In the genomic region with DNA sequence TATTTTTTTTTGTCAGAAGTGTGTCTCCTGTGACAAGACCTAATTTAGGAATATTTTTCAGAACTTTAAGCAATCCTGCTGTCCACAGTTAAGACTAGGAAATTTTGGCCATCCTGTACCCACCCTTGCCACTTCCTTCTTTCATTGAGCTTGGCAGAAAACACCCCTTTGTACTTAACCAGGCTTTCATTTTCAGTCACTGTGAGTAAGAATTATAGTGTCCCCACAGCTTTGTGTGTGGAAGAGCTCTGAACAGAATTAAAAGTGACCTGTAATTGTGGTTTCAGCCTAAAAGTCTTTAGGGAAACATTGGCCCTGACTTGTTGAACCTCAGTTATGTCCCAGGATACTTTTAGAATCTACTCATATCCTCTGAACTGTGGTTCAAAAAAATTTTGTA, we compare ENCODE assay signal across 15 cellular contexts.
DNase-seq lines count a peak whose midpoint lies in the region; ATAC-seq and FAIRE-seq lines count a peak whose summit lies in the region.
"Had no signal": no experiment of that assay in that cellular context is flagged by ENCODE, and none has a peak within 500 bp of the region (broad histone marks: within the 10 kb centered on the region; RNA-seq: fewer than 3 reads in every experiment).

No MANE protein-coding gene starts in this region.

- no peak overlapping the region for H3K4me3 ChIP-seq in CD4-positive, alpha-beta memory T cell (ENCODE audit: low read length in 2 of 2)

- no peak overlapping the region for H3K4me3 Mint-ChIP-seq in activated naive CD8-positive, alpha-beta T cell treated with anti-CD3 and anti-CD28 coated beads, Interleukin-2, amount 10 ng/mL, durations not matched to agents 7 days and 5 days
- H3K4me3 Mint-ChIP-seq in activated naive CD8-positive, alpha-beta T cell treated with anti-CD3 and anti-CD28 coated beads for 36 hours = no peak overlapping the region
- H3K4me3 Mint-ChIP-seq in CD4-positive, alpha-beta memory T cell = no peak overlapping the region

- no peaks in the 10 kb centered on the region for H3K36me3 ChIP-seq in CD4-positive, alpha-beta memory T cell (ENCODE audit: insufficient read depth, low read length)

- DNase-seq in activated naive CD8-positive, alpha-beta T cell treated with anti-CD3 and anti-CD28 coated beads, Interleukin-2, amount 10 ng/mL, durations not matched to agents 7 days and 5 days = no peak
- DNase-seq in activated naive CD8-positive, alpha-beta T cell treated with anti-CD3 and anti-CD28 coated beads for 36 hours = no peak
- DNase-seq in urothelium cell line (ENCODE audit: low spot score) = no peak
- DNase-seq in cortex of kidney (lab: John Stamatoyannopoulos, UW) = no peak
- DNase-seq in NCI-H748 (lab: John Stamatoyannopoulos, UW; ENCODE audit: unreplicated experiment) = no peak
- no peak for DNase-seq in CD4-positive, alpha-beta memory T cell
- DNase-seq: activated CD8-positive, alpha-beta memory T cell treated with anti-CD3 and anti-CD28 coated beads, Interleukin-2, amount 50 U/mL, for 4 hours; posterior cingulate gyrus; stimulated activated CD8-positive, alpha-beta memory T cell treated with anti-CD3 and anti-CD28 coated beads, Interleukin-4, amount 100 ng/mL, for 48 hours had no signal

- peak; percentile 47 for ATAC-seq in activated naive CD8-positive, alpha-beta T cell treated with anti-CD3 and anti-CD28 coated beads, Interleukin-2, amount 10 ng/mL, durations not matched to agents 7 days and 5 days (ENCODE audit: low read depth)
- ATAC-seq in HG02642 (IDR thresholded peaks at IDR 0.05; ENCODE audit: poor library complexity, unreplicated experiment) (peak; percentile 81), HG03571 (IDR thresholded peaks at IDR 0.05; ENCODE audit: unreplicated experiment) (peak; percentile 62)
- ATAC-seq: Right ventricle myocardium inferior had no signal

- H3K4me1 ChIP-seq in CD4-positive, alpha-beta memory T cell (ENCODE audit: insufficient read depth, low read length) = no peaks in the 10 kb centered on the region

- no peaks in the 10 kb centered on the region for H3K27me3 ChIP-seq in CD4-positive, alpha-beta memory T cell (ENCODE audit: insufficient read depth, low read length)

- intact Hi-C loops in CD4-positive, alpha-beta memory T cell (cut with micrococcal nuclease) = no loop called here

- CTCF ChIA-PET in CD4-positive, alpha-beta memory T cell (lab: Charles Lee; ENCODE audit: partially characterized antibody) = no interaction called here

- no peak overlapping the region for H3K27ac Mint-ChIP-seq in activated naive CD8-positive, alpha-beta T cell treated with anti-CD3 and anti-CD28 coated beads, Interleukin-2, amount 10 ng/mL, durations not matched to agents 7 days and 5 days
- H3K27ac Mint-ChIP-seq in activated naive CD8-positive, alpha-beta T cell treated with anti-CD3 and anti-CD28 coated beads for 36 hours = no peak overlapping the region
- no peak overlapping the region for H3K27ac Mint-ChIP-seq in CD4-positive, alpha-beta memory T cell

- FAIRE-seq in urothelium cell line (lab: Jason Lieb, UNC) = no peak
- FAIRE-seq: A204.1, colon, islet of Langerhans had no signal

- no peaks in the 10 kb centered on the region for H3K9me3 ChIP-seq in CD4-positive, alpha-beta memory T cell (ENCODE audit: control insufficient read depth in 1 of 2, low read length in 2 of 2)

- peaks cover 9% of the 10 kb centered on the region for H3K4me1 Mint-ChIP-seq in activated naive CD8-positive, alpha-beta T cell treated with anti-CD3 and anti-CD28 coated beads, Interleukin-2, amount 10 ng/mL, durations not matched to agents 7 days and 5 days
- peaks cover 7% of the 10 kb centered on the region for H3K4me1 Mint-ChIP-seq in activated naive CD8-positive, alpha-beta T cell treated with anti-CD3 and anti-CD28 coated beads for 36 hours
- no peaks in the 10 kb centered on the region for H3K4me1 Mint-ChIP-seq in CD4-positive, alpha-beta memory T cell

- no peaks in the 10 kb centered on the region for H3K9me3 Mint-ChIP-seq in activated naive CD8-positive, alpha-beta T cell treated with anti-CD3 and anti-CD28 coated beads, Interleukin-2, amount 10 ng/mL, durations not matched to agents 7 days and 5 days
- H3K9me3 Mint-ChIP-seq in activated naive CD8-positive, alpha-beta T cell treated with anti-CD3 and anti-CD28 coated beads for 36 hours = peaks cover 2% of the 10 kb centered on the region
- H3K9me3 Mint-ChIP-seq in CD4-positive, alpha-beta memory T cell = peaks cover 0 to 3% (median 0%) of the 10 kb centered on the region in 8 donors

- H3K27me3 Mint-ChIP-seq in activated naive CD8-positive, alpha-beta T cell treated with anti-CD3 and anti-CD28 coated beads, Interleukin-2, amount 10 ng/mL, durations not matched to agents 7 days and 5 days = no peaks in the 10 kb centered on the region
- no peaks in the 10 kb centered on the region for H3K27me3 Mint-ChIP-seq in activated naive CD8-positive, alpha-beta T cell treated with anti-CD3 and anti-CD28 coated beads for 36 hours
- peaks cover 2 to 6% of the 10 kb centered on the region in 2 donors for H3K27me3 Mint-ChIP-seq in CD4-positive, alpha-beta memory T cell

- H3K27ac ChIP-seq in CD4-positive, alpha-beta memory T cell (ENCODE audit: low read depth, low read length) = no peak overlapping the region

- POLR2A ChIA-PET in activated naive CD8-positive, alpha-beta T cell treated with anti-CD3 and anti-CD28 coated beads, Interleukin-2, amount 10 ng/mL, durations not matched to agents 7 days and 5 days (lab: Charles Lee) = no interaction called here
- POLR2A ChIA-PET in CD4-positive, alpha-beta memory T cell (lab: Charles Lee; ENCODE audit: partially characterized antibody) = no interaction called here

- peaks cover 2% of the 10 kb centered on the region for H3K36me3 Mint-ChIP-seq in activated naive CD8-positive, alpha-beta T cell treated with anti-CD3 and anti-CD28 coated beads, Interleukin-2, amount 10 ng/mL, durations not matched to agents 7 days and 5 days
- H3K36me3 Mint-ChIP-seq in activated naive CD8-positive, alpha-beta T cell treated with anti-CD3 and anti-CD28 coated beads for 36 hours = no peaks in the 10 kb centered on the region
- no peaks in the 10 kb centered on the region for H3K36me3 Mint-ChIP-seq in CD4-positive, alpha-beta memory T cell
